8 cellular contexts compared by ENCODE assay signal in the genomic region with DNA sequence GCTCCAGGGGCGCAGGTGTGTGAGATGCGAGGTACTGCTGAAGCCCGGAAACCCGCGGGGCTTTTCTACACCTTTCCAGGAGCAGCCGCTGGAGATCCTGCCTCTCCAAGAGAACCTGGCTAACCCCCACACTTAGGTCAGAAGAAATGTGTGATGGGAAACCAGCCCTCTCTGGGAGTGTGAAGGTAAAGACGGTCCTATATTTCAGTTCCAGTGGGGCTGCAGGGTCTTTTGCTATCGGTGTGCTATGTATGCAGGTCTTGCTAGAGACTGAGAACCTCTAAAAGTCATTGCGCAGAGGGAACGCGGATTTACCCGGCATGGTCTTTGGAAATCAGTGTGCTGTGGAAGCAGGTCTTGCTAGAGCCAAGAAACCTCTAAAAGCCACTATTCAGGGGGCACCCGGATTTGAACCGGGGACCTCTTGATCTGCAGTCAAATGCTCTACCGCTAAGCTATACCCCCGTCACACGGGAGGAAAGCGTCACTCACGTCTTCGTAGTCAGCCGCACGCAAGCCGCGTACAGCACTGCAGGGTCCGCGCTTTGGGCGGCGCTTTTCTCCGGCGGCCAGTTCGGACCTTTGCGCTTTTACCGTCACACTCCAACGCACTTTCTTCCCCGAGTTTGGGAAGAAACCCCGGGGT. TPM values are rescaled to one million over a fixed set of nuclear protein-coding genes. Genes with fewer than 3 reads are reported as not detected.
DNase-seq lines count a peak whose midpoint lies in the region; ATAC-seq and TF ChIP-seq lines count a peak whose summit lies in the region.

No MANE protein-coding gene starts in this region.

- peak; percentile 25 for DNase-seq in activated T-helper 2 cell treated with anti-CD3 and anti-CD28 coated beads, Interferon-gamma antibody, Interleukin-2, Interleukin-4, amounts not matched to agents 10 μg/mL and 5 μg/mL and 100 μg/mL, durations not matched to agents 14 hours and 24 hours and 36 hours (ENCODE audit: low spot score)
- DNase-seq in foreskin melanocyte, result peak; percentile 61
- DNase-seq in nucleus accumbens (lab: John Stamatoyannopoulos, UW), result peak in 42 of 56 donors; percentile 12 to 71 (median 46)
- DNase-seq in thoracic aorta (ENCODE audit: low spot score), result no peak
- DNase-seq in HuH-7.5 (ENCODE audit: low spot score), result no peak
- no peak for DNase-seq in NCI-H1930 (lab: John Stamatoyannopoulos, UW)
- no peak for DNase-seq in NCI-H2171 treated with DMSO at 0.1 percent for 48 hours (lab: John Stamatoyannopoulos, UW)

- no peak for TF ChIP-seq CTCF in thoracic aorta (IDR thresholded peaks at IDR 0.05)

- peaks cover 3% of the 10 kb centered on the region for H3K9me3 Mint-ChIP-seq in activated T-helper 2 cell treated with anti-CD3 and anti-CD28 coated beads, Interferon-gamma antibody, Interleukin-2, Interleukin-4, amounts not matched to agents 10 μg/mL and 5 μg/mL and 100 μg/mL, durations not matched to agents 14 hours and 24 hours and 36 hours

- H3K27me3 Mint-ChIP-seq in activated T-helper 2 cell treated with anti-CD3 and anti-CD28 coated beads, Interferon-gamma antibody, Interleukin-2, Interleukin-4, amounts not matched to agents 10 μg/mL and 5 μg/mL and 100 μg/mL, durations not matched to agents 14 hours and 24 hours and 36 hours (ENCODE audit: low read depth), result peaks cover 28% of the 10 kb centered on the region

- H3K4me1 Mint-ChIP-seq in activated T-helper 2 cell treated with anti-CD3 and anti-CD28 coated beads, Interferon-gamma antibody, Interleukin-2, Interleukin-4, amounts not matched to agents 10 μg/mL and 5 μg/mL and 100 μg/mL, durations not matched to agents 14 hours and 24 hours and 36 hours (ENCODE audit: low read depth), result peaks cover 7% of the 10 kb centered on the region

- H3K4me3 Mint-ChIP-seq in activated T-helper 2 cell treated with anti-CD3 and anti-CD28 coated beads, Interferon-gamma antibody, Interleukin-2, Interleukin-4, amounts not matched to agents 10 μg/mL and 5 μg/mL and 100 μg/mL, durations not matched to agents 14 hours and 24 hours and 36 hours (ENCODE audit: low read depth), result peak overlapping the region; percentile 73

- ATAC-seq in GM18868 (IDR thresholded peaks at IDR 0.05; ENCODE audit: unreplicated experiment) (peak; percentile 79), thoracic aorta (ENCODE audit: insufficient number of reproducible peaks, low FRiP score, low read depth) (no peak)

- H3K9me3 ChIP-seq in thoracic aorta, result no peaks in the 10 kb centered on the region

- peaks cover 3 to 10% of the 10 kb centered on the region in 2 donors for H3K4me1 ChIP-seq in thoracic aorta (ENCODE audit: control insufficient read depth in 1 of 2, low read depth in 2 of 2)

- no peaks in the 10 kb centered on the region for H3K36me3 ChIP-seq in thoracic aorta

- H3K27ac Mint-ChIP-seq in activated T-helper 2 cell treated with anti-CD3 and anti-CD28 coated beads, Interferon-gamma antibody, Interleukin-2, Interleukin-4, amounts not matched to agents 10 μg/mL and 5 μg/mL and 100 μg/mL, durations not matched to agents 14 hours and 24 hours and 36 hours, result peak overlapping the region; percentile 43

- H3K4me3 ChIP-seq in thoracic aorta, result peak overlapping the region; percentile 53

- H3K27me3 ChIP-seq in thoracic aorta (replicated peaks; ENCODE audit: insufficient read depth), result no peaks in the 10 kb centered on the region

- H3K27ac ChIP-seq in thoracic aorta, result peak overlapping the region; percentile 8 to 31

- intact Hi-C loops in activated T-helper 2 cell treated with anti-CD3 and anti-CD28 coated beads, Interferon-gamma antibody, Interleukin-2, Interleukin-4, amounts not matched to agents 10 μg/mL and 5 μg/mL and 100 μg/mL, durations not matched to agents 14 hours and 24 hours and 36 hours (cut with micrococcal nuclease), result no loop called here

- no peaks in the 10 kb centered on the region for H3K36me3 Mint-ChIP-seq in activated T-helper 2 cell treated with anti-CD3 and anti-CD28 coated beads, Interferon-gamma antibody, Interleukin-2, Interleukin-4, amounts not matched to agents 10 μg/mL and 5 μg/mL and 100 μg/mL, durations not matched to agents 14 hours and 24 hours and 36 hours (ENCODE audit: low read depth)

RNA-seq across cellular contexts. Expression of a gene that starts 46.0 kb away (rescaled TPM):
- total RNA-seq in activated T-helper 2 cell treated with anti-CD3 and anti-CD28 coated beads, Interferon-gamma antibody, Interleukin-2, Interleukin-4, amounts not matched to agents 10 μg/mL and 5 μg/mL and 100 μg/mL, durations not matched to agents 14 hours and 24 hours and 36 hours, result 16.6 TPM in 2 replicates
- total RNA-seq in thoracic aorta, result 1 to 10 TPM; 5.3 to 8.2 TPM

Comparison
In these comparisons a context has a peak if more than half of its experiments do, and no peak if none do; other contexts are left out.
1. DNase-seq: peak in activated T-helper 2 cell treated with anti-CD3 and anti-CD28 coated beads, Interferon-gamma antibody, Interleukin-2, Interleukin-4, amounts not matched to agents 10 μg/mL and 5 μg/mL and 100 μg/mL, durations not matched to agents 14 hours and 24 hours and 36 hours (single experiment), foreskin melanocyte (single experiment) and nucleus accumbens (42 of 56); none in thoracic aorta (single experiment), HuH-7.5 (single experiment), NCI-H1930 (0 of 2) and NCI-H2171 treated with DMSO at 0.1 percent for 48 hours (single experiment).